In genomic region chr1:27342778-27343638, GRCh38 we compare ENCODE assay signal across 1 cellular context.
TF ChIP-seq lines count a peak whose summit lies in the region.

No MANE protein-coding gene starts in this region.

TF ChIP-seq in HepG2, 621 proteins besides CTCF, POLR2A, EP300 and RAD21 (continued from another document and continues in another):
- TF ChIP-seq, protein P1, sequence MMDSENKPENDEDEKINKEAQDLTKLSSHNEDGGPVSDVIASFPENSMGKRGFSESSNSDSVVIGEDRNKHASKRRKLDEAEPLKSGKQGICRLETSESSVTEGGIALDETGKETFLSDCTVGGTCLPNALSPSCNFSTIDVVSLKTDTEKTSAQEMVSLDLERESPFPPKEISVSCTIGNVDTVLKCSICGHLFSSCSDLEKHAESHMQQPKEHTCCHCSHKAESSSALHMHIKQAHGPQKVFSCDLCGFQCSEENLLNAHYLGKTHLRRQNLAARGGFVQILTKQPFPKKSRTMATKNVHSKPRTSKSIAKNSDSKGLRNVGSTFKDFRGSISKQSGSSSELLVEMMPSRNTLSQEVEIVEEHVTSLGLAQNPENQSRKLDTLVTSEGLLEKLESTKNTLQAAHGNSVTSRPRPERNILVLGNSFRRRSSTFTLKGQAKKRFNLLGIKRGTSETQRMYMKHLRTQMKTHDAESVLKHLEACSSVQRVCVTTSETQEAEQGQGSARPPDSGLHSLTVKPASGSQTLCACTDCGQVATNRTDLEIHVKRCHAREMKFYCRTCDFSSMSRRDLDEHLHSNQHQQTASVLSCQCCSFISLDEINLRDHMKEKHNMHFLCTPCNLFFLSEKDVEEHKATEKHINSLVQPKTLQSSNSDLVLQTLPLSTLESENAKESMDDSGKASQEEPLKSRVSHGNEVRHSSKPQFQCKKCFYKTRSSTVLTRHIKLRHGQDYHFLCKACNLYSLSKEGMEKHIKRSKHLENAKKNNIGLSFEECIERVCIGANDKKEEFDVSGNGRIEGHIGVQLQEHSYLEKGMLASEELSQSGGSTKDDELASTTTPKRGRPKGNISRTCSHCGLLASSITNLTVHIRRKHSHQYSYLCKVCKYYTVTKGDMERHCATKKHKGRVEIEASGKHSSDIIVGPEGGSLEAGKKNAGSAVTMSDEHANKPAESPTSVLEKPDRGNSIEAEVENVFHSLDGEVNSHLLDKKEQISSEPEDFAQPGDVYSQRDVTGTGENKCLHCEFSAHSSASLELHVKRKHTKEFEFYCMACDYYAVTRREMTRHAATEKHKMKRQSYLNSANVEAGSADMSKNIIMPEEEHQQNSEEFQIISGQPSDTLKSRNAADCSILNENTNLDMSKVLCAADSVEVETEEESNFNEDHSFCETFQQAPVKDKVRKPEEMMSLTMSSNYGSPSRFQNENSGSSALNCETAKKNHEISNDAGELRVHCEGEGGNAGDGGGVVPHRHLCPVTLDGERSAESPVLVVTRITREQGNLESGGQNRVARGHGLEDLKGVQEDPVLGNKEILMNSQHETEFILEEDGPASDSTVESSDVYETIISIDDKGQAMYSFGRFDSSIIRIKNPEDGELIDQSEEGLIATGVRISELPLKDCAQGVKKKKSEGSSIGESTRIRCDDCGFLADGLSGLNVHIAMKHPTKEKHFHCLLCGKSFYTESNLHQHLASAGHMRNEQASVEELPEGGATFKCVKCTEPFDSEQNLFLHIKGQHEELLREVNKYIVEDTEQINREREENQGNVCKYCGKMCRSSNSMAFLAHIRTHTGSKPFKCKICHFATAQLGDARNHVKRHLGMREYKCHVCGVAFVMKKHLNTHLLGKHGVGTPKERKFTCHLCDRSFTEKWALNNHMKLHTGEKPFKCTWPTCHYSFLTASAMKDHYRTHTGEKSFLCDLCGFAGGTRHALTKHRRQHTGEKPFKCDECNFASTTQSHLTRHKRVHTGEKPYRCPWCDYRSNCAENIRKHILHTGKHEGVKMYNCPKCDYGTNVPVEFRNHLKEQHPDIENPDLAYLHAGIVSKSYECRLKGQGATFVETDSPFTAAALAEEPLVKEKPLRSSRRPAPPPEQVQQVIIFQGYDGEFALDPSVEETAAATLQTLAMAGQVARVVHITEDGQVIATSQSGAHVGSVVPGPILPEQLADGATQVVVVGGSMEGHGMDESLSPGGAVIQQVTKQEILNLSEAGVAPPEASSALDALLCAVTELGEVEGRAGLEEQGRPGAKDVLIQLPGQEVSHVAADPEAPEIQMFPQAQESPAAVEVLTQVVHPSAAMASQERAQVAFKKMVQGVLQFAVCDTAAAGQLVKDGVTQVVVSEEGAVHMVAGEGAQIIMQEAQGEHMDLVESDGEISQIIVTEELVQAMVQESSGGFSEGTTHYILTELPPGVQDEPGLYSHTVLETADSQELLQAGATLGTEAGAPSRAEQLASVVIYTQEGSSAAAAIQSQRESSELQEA (CRISPR knock-in tag; IDR thresholded peaks at IDR 0.05; ENCODE audit: not compliant biosample characterization) = no peak
- TF ChIP-seq, protein P2, sequence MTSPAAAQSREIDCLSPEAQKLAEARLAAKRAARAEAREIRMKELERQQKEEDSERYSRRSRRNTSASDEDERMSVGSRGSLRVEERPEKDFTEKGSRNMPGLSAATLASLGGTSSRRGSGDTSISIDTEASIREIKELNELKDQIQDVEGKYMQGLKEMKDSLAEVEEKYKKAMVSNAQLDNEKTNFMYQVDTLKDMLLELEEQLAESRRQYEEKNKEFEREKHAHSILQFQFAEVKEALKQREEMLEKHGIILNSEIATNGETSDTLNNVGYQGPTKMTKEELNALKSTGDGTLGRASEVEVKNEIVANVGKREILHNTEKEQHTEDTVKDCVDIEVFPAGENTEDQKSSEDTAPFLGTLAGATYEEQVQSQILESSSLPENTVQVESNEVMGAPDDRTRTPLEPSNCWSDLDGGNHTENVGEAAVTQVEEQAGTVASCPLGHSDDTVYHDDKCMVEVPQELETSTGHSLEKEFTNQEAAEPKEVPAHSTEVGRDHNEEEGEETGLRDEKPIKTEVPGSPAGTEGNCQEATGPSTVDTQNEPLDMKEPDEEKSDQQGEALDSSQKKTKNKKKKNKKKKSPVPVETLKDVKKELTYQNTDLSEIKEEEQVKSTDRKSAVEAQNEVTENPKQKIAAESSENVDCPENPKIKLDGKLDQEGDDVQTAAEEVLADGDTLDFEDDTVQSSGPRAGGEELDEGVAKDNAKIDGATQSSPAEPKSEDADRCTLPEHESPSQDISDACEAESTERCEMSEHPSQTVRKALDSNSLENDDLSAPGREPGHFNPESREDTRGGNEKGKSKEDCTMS (CRISPR knock-in tag; conservative IDR thresholded peaks at IDR 0.05) = no peak
- TF ChIP-seq ZNF572 (CRISPR knock-in tag; IDR thresholded peaks at IDR 0.05) = 0 out of 2 replicates have a peak, but pooled peaks have one; percentile 50
- no peak for TF ChIP-seq TBP (CRISPR knock-in tag; IDR thresholded peaks at IDR 0.05)
- TF ChIP-seq ELF4 (CRISPR knock-in tag; IDR thresholded peaks at IDR 0.05; ENCODE audit: borderline replicate concordance) = no peak
- TF ChIP-seq, protein P3, sequence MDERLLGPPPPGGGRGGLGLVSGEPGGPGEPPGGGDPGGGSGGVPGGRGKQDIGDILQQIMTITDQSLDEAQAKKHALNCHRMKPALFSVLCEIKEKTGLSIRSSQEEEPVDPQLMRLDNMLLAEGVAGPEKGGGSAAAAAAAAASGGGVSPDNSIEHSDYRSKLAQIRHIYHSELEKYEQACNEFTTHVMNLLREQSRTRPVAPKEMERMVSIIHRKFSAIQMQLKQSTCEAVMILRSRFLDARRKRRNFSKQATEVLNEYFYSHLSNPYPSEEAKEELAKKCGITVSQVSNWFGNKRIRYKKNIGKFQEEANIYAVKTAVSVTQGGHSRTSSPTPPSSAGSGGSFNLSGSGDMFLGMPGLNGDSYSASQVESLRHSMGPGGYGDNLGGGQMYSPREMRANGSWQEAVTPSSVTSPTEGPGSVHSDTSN (CRISPR knock-in tag; IDR thresholded peaks at IDR 0.05) = no peak
- TF ChIP-seq ZNF710 (CRISPR knock-in tag; IDR thresholded peaks at IDR 0.05; ENCODE audit: borderline replicate concordance) = no peak
- TF ChIP-seq ZNF597 (CRISPR knock-in tag; IDR thresholded peaks at IDR 0.05) = no peak
- TF ChIP-seq SIN3B (IDR thresholded peaks at IDR 0.05; ENCODE audit: low read length) = no peak
- 0 out of 2 replicates have a peak, but pooled peaks have one; percentile 6 for TF ChIP-seq SKIL (CRISPR knock-in tag; IDR thresholded peaks at IDR 0.05; ENCODE audit: borderline replicate concordance)
- no peak for TF ChIP-seq ZNF251 (CRISPR knock-in tag; IDR thresholded peaks at IDR 0.05)
- no peak for TF ChIP-seq RNF2 (conservative IDR thresholded peaks at IDR 0.05; ENCODE audit: low read depth)
- TF ChIP-seq PAWR (CRISPR knock-in tag; IDR thresholded peaks at IDR 0.05; ENCODE audit: borderline replicate concordance) = no peak
- no peak for TF ChIP-seq CENPX (CRISPR knock-in tag; IDR thresholded peaks at IDR 0.05)
- TF ChIP-seq ZBTB7A (CRISPR knock-in tag; IDR thresholded peaks at IDR 0.05) = peak; percentile 68; the same call in 1 of the 2 replicates
- TF ChIP-seq, protein P4, sequence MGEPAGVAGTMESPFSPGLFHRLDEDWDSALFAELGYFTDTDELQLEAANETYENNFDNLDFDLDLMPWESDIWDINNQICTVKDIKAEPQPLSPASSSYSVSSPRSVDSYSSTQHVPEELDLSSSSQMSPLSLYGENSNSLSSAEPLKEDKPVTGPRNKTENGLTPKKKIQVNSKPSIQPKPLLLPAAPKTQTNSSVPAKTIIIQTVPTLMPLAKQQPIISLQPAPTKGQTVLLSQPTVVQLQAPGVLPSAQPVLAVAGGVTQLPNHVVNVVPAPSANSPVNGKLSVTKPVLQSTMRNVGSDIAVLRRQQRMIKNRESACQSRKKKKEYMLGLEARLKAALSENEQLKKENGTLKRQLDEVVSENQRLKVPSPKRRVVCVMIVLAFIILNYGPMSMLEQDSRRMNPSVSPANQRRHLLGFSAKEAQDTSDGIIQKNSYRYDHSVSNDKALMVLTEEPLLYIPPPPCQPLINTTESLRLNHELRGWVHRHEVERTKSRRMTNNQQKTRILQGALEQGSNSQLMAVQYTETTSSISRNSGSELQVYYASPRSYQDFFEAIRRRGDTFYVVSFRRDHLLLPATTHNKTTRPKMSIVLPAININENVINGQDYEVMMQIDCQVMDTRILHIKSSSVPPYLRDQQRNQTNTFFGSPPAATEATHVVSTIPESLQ (CRISPR knock-in tag; conservative IDR thresholded peaks at IDR 0.05) = no peak
- TF ChIP-seq SRF (IDR thresholded peaks at IDR 0.05; ENCODE audit: low read depth, low read length) = no peak
- no peak for TF ChIP-seq PAF1 (CRISPR knock-in tag; IDR thresholded peaks at IDR 0.05)
- 0 out of 2 replicates have a peak, but pooled peaks have one; percentile 26 for TF ChIP-seq THAP11 (CRISPR knock-in tag; IDR thresholded peaks at IDR 0.05)
- TF ChIP-seq DNMT1 (CRISPR knock-in tag; IDR thresholded peaks at IDR 0.05) = no peak
- no peak for TF ChIP-seq ZNF773 (CRISPR knock-in tag; IDR thresholded peaks at IDR 0.05; ENCODE audit: borderline replicate concordance)
- no peak for TF ChIP-seq ZNF7 (CRISPR knock-in tag; IDR thresholded peaks at IDR 0.05)
- no peak for TF ChIP-seq ZNF382 (CRISPR knock-in tag; IDR thresholded peaks at IDR 0.05; ENCODE audit: borderline replicate concordance)
- no peak for TF ChIP-seq GLI4 (CRISPR knock-in tag; IDR thresholded peaks at IDR 0.05; ENCODE audit: borderline replicate concordance)
- TF ChIP-seq ZNF543 (CRISPR knock-in tag; IDR thresholded peaks at IDR 0.05) = peak; percentile 55; the same call in 1 of the 2 replicates
- TF ChIP-seq DMAP1 (CRISPR knock-in tag; IDR thresholded peaks at IDR 0.05) = peak; percentile 74
- no peak for TF ChIP-seq BHLHE40 (IDR thresholded peaks at IDR 0.05; ENCODE audit: low read length)
- TF ChIP-seq RAD51 (IDR thresholded peaks at IDR 0.05; ENCODE audit: borderline replicate concordance) = no peak
- TF ChIP-seq ZNF713 (CRISPR knock-in tag; IDR thresholded peaks at IDR 0.05) = 0 out of 2 replicates have a peak, but pooled peaks have one; percentile 70
- TF ChIP-seq GATA4 (IDR thresholded peaks at IDR 0.05; ENCODE audit: borderline replicate concordance, low read depth) = no peak
- no peak for TF ChIP-seq ZBTB25 (CRISPR knock-in tag; IDR thresholded peaks at IDR 0.05)
- TF ChIP-seq PRDM15 (CRISPR knock-in tag; IDR thresholded peaks at IDR 0.05) = peak; percentile 70; the same call in 1 of the 2 replicates
